ENCODE assay signal across 1 cellular context in the genomic region with DNA sequence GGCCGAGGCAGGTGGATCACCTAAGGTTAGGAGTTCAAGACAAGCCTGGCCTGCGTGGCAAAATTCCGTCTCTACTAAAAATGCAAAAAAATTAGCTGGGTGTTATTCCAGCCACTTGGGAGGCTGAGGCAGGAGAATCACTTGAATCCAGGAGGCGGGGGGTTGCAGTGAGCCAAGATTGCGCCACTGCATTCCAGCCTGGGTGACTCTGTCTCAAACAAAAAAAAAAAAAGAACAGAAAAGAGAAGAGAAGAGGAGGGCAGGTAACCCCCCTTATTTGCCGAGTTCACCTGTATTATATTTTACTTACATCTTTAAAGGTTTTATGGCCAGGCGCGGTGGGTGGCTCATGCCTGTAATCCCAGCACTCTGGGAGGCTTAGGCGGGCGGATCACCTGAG.
TF ChIP-seq lines count a peak whose summit lies in the region.

No MANE protein-coding gene starts in this region.

TF ChIP-seq in HepG2, 621 proteins besides CTCF, POLR2A, EP300 and RAD21 (continued from another document):
- TF ChIP-seq DMTF1 (CRISPR knock-in tag; IDR thresholded peaks at IDR 0.05) (no peak), PLSCR1 (CRISPR knock-in tag; IDR thresholded peaks at IDR 0.05; ENCODE audit: borderline replicate concordance) (no peak), ZNF205 (CRISPR knock-in tag; IDR thresholded peaks at IDR 0.05) (no peak)
